Comparison of ENCODE assay signal across 15 cellular contexts in genomic region chr4:26864904-26865303, GRCh38. TPM values are rescaled to one million over a fixed set of nuclear protein-coding genes. Genes with fewer than 3 reads are reported as not detected.
DNase-seq lines count a peak whose midpoint lies in the region; ATAC-seq, FAIRE-seq and TF ChIP-seq lines count a peak whose summit lies in the region.
"Had no signal": no experiment of that assay in that cellular context is flagged by ENCODE, and none has a peak within 500 bp of the region (broad histone marks: within the 10 kb centered on the region; RNA-seq: fewer than 3 reads in every experiment).

No MANE protein-coding gene starts in this region.

- FAIRE-seq in GM12892 (lab: Jason Lieb, UNC), result peak; percentile 40

- no peaks in the 10 kb centered on the region for H3K27me3 Mint-ChIP-seq in activated naive CD8-positive, alpha-beta T cell treated with anti-CD3 and anti-CD28 coated beads, Interleukin-2, amount 10 ng/mL, durations not matched to agents 7 days and 5 days
- no peaks in the 10 kb centered on the region for H3K27me3 Mint-ChIP-seq in naive thymus-derived CD8-positive, alpha-beta T cell

- TF ChIP-seq CTCF in lower leg skin (IDR thresholded peaks at IDR 0.05), result no peak

- H3K4me3 ChIP-seq in lower leg skin (ENCODE audit: low read depth, poor library complexity, severe bottlenecking), result no peak overlapping the region

- peak overlapping the region; percentile 3 for H3K27ac Mint-ChIP-seq in activated naive CD8-positive, alpha-beta T cell treated with anti-CD3 and anti-CD28 coated beads, Interleukin-2, amount 10 ng/mL, durations not matched to agents 7 days and 5 days
- peak overlapping the region in 5 of 10 donors; percentile 1 to 99 (median 12) for H3K27ac Mint-ChIP-seq in naive thymus-derived CD8-positive, alpha-beta T cell
- H3K27ac Mint-ChIP-seq: activated T-helper 1 cell treated with anti-CD3 and anti-CD28 coated beads, Interleukin-12 subunit alpha, Interleukin-12 subunit beta, Interleukin-2, Interleukin-4 antibody, amounts not matched to agents 30 ng/mL and 10 ng/mL and 1 ng/mL, durations not matched to agents 14 hours and 24 hours and 36 hours; WTC11 had no signal

- H3K4me1 Mint-ChIP-seq in activated naive CD8-positive, alpha-beta T cell treated with anti-CD3 and anti-CD28 coated beads, Interleukin-2, amount 10 ng/mL, durations not matched to agents 7 days and 5 days, result peaks cover 42% of the 10 kb centered on the region
- H3K4me1 Mint-ChIP-seq in naive thymus-derived CD8-positive, alpha-beta T cell, result peaks cover 34 to 86% (median 70%) of the 10 kb centered on the region in 4 donors

- H3K36me3 Mint-ChIP-seq in activated naive CD8-positive, alpha-beta T cell treated with anti-CD3 and anti-CD28 coated beads, Interleukin-2, amount 10 ng/mL, durations not matched to agents 7 days and 5 days, result peaks cover 8% of the 10 kb centered on the region
- H3K36me3 Mint-ChIP-seq in naive thymus-derived CD8-positive, alpha-beta T cell, result peaks cover 2 to 7% (median 4%) of the 10 kb centered on the region in 3 donors
- H3K36me3 Mint-ChIP-seq: WTC11 had no signal

- H3K9me3 Mint-ChIP-seq in activated naive CD8-positive, alpha-beta T cell treated with anti-CD3 and anti-CD28 coated beads, Interleukin-2, amount 10 ng/mL, durations not matched to agents 7 days and 5 days, result no peaks in the 10 kb centered on the region
- H3K9me3 Mint-ChIP-seq in naive thymus-derived CD8-positive, alpha-beta T cell, result no peaks in the 10 kb centered on the region
- H3K9me3 Mint-ChIP-seq: activated T-helper 1 cell treated with anti-CD3 and anti-CD28 coated beads, Interleukin-12 subunit alpha, Interleukin-12 subunit beta, Interleukin-2, Interleukin-4 antibody, amounts not matched to agents 30 ng/mL and 10 ng/mL and 1 ng/mL, durations not matched to agents 14 hours and 24 hours and 36 hours; WTC11 had no signal

- intact Hi-C loops in lower leg skin (cut with DNase I; ENCODE audit: low total_unique reads), result no loop called here

- TF ChIP-seq POLR2A in GM12892 (IDR thresholded peaks at IDR 0.05; ENCODE audit: low read depth, low read length) (no peak), lower leg skin (IDR thresholded peaks at IDR 0.05) (no peak)

- no peak for ATAC-seq in activated naive CD8-positive, alpha-beta T cell treated with anti-CD3 and anti-CD28 coated beads, Interleukin-2, amount 10 ng/mL, durations not matched to agents 7 days and 5 days (ENCODE audit: low read depth)
- no peak for ATAC-seq in naive thymus-derived CD8-positive, alpha-beta T cell
- ATAC-seq in HG03354 (IDR thresholded peaks at IDR 0.05; ENCODE audit: poor library complexity, severe bottlenecking, unreplicated experiment) (no peak), HG03159 (IDR thresholded peaks at IDR 0.05; ENCODE audit: unreplicated experiment) (no peak), HG02759 (IDR thresholded peaks at IDR 0.05; ENCODE audit: unreplicated experiment) (no peak)
- ATAC-seq: WTC11 had no signal

- H3K4me3 Mint-ChIP-seq in activated naive CD8-positive, alpha-beta T cell treated with anti-CD3 and anti-CD28 coated beads, Interleukin-2, amount 10 ng/mL, durations not matched to agents 7 days and 5 days, result peak overlapping the region; percentile 21
- peak overlapping the region in 9 of 10 donors; percentile 14 to 74 (median 54) for H3K4me3 Mint-ChIP-seq in naive thymus-derived CD8-positive, alpha-beta T cell
- H3K4me3 Mint-ChIP-seq: activated T-helper 1 cell treated with anti-CD3 and anti-CD28 coated beads, Interleukin-12 subunit alpha, Interleukin-12 subunit beta, Interleukin-2, Interleukin-4 antibody, amounts not matched to agents 30 ng/mL and 10 ng/mL and 1 ng/mL, durations not matched to agents 14 hours and 24 hours and 36 hours; WTC11 had no signal

- DNase-seq in AML-193 (lab: John Stamatoyannopoulos, UW), result peak; percentile 58 to 60
- no peak for DNase-seq in GM12892 (ENCODE audit: insufficient read length)
- DNase-seq in activated naive CD8-positive, alpha-beta T cell treated with anti-CD3 and anti-CD28 coated beads, Interleukin-2, amount 10 ng/mL, durations not matched to agents 7 days and 5 days, result no peak
- no peak for DNase-seq in naive thymus-derived CD8-positive, alpha-beta T cell
- DNase-seq in lower leg skin (ENCODE audit: low spot score in 2 of 2), result no peak
- DNase-seq: C1 segment of cervical spinal cord; central memory CD4-positive, alpha-beta T cell; NCI-H1092; NCI-H446 treated with DMSO at 0.1 percent for 48 hours; stimulated activated CD8-positive, alpha-beta memory T cell treated with anti-CD3 and anti-CD28 coated beads, Interleukin-4, amount 100 ng/mL, for 48 hours had no signal

- POLR2A ChIA-PET in activated naive CD8-positive, alpha-beta T cell treated with anti-CD3 and anti-CD28 coated beads, Interleukin-2, amount 10 ng/mL, durations not matched to agents 7 days and 5 days (lab: Charles Lee), result interaction anchor here (0.6 to 3.5 kb wide), 3 partner anchors 13 to 21 kb away, joined by 3 to 14 read pairs (median 3); no protein-coding TSS in a partner anchor
- POLR2A ChIA-PET in naive thymus-derived CD8-positive, alpha-beta T cell (lab: Charles Lee), result interaction anchor here (0.8 kb wide), 1 partner anchor 22 kb away, joined by 3 read pairs; no protein-coding TSS in a partner anchor

- WGBS in lower leg skin, 2 donors, result 69 to 70% methylated on average over 3 of the region's 3 CpGs

RNA-seq across cellular contexts. Expression of gene STIM2, which starts 4.3 kb away (rescaled TPM):
- polyA plus RNA-seq in GM12892 (2012; ENCODE audit: missing spikeins), result 18.7 TPM
- 10 to 100 TPM; 70.2 to 75.2 TPM for total RNA-seq in activated naive CD8-positive, alpha-beta T cell treated with anti-CD3 and anti-CD28 coated beads, Interleukin-2, amount 10 ng/mL, durations not matched to agents 7 days and 5 days
- 100 to 1,000 TPM; 105 TPM for total RNA-seq in naive thymus-derived CD8-positive, alpha-beta T cell
- 10 to 100 TPM; 22.2 to 35.4 (median 33.0) TPM for polyA plus RNA-seq in naive thymus-derived CD8-positive, alpha-beta T cell
- total RNA-seq in lower leg skin, result 10 to 100 TPM; 15.9 to 25.5 (median 23.6) TPM

Comparison
In these comparisons a context has a peak if more than half of its experiments do, and no peak if none do; other contexts are left out.
1. DNase-seq: peak in AML-193 (2 of 2); none in GM12892 (single experiment), activated naive CD8-positive, alpha-beta T cell treated with anti-CD3 and anti-CD28 coated beads, Interleukin-2, amount 10 ng/mL, durations not matched to agents 7 days and 5 days (single experiment), naive thymus-derived CD8-positive, alpha-beta T cell (0 of 10) and lower leg skin (0 of 2).